Comparison of ENCODE assay signal across 2 cellular contexts in genomic region chr17:10013360-10014112, GRCh38.
A peak's percentile ranks its signal among the peaks of the same experiment; 100 is the strongest.
TF ChIP-seq lines count a peak whose summit lies in the region.

No MANE protein-coding gene starts in this region.

TF ChIP-seq in GM12878, 131 proteins besides CTCF, POLR2A, EP300 and RAD21 (continued from another document and continues in another):
- no peak for TF ChIP-seq JUND (IDR thresholded peaks at IDR 0.05; ENCODE audit: low read depth, low read length)
- no peak for TF ChIP-seq ZNF207 (IDR thresholded peaks at IDR 0.05; ENCODE audit: borderline replicate concordance)
- no peak for TF ChIP-seq CHD4 (IDR thresholded peaks at IDR 0.05)
- TF ChIP-seq, protein P1, sequence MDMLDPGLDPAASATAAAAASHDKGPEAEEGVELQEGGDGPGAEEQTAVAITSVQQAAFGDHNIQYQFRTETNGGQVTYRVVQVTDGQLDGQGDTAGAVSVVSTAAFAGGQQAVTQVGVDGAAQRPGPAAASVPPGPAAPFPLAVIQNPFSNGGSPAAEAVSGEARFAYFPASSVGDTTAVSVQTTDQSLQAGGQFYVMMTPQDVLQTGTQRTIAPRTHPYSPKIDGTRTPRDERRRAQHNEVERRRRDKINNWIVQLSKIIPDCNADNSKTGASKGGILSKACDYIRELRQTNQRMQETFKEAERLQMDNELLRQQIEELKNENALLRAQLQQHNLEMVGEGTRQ (IDR thresholded peaks at IDR 0.05; ENCODE audit: borderline replicate concordance, low read depth, low read length): no peak
- TF ChIP-seq ZNF274 (IDR thresholded peaks at IDR 0.05; ENCODE audit: insufficient read depth, insufficient read length): no peak
- 0 out of 2 replicates have a peak, but pooled peaks have one; percentile 55 for TF ChIP-seq TCF12 (IDR thresholded peaks at IDR 0.05; ENCODE audit: low read depth, low read length)
- TF ChIP-seq MEF2B (IDR thresholded peaks at IDR 0.05; ENCODE audit: partially characterized antibody, poor library complexity, severe bottlenecking): no peak
- TF ChIP-seq SMAD5 (IDR thresholded peaks at IDR 0.05; ENCODE audit: low read depth): no peak
- no peak for TF ChIP-seq YBX1 (IDR thresholded peaks at IDR 0.05)
- 0 out of 2 replicates have a peak, but pooled peaks have one; percentile 36 for TF ChIP-seq PAX5 (IDR thresholded peaks at IDR 0.05; ENCODE audit: borderline replicate concordance, low read depth, low read length)
- TF ChIP-seq MXI1 (IDR thresholded peaks at IDR 0.05; ENCODE audit: low read depth, low read length): 0 out of 2 replicates have a peak, but pooled peaks have one; percentile 21
- peak; percentile 31; the same call in 1 of the 2 replicates for TF ChIP-seq MTA2 (IDR thresholded peaks at IDR 0.05; ENCODE audit: low read depth)
- TF ChIP-seq RELA (IDR thresholded peaks at IDR 0.05; ENCODE audit: borderline replicate concordance, partially characterized antibody): no peak
- no peak for TF ChIP-seq CHD1 (IDR thresholded peaks at IDR 0.05; ENCODE audit: low read depth, low read length)
- TF ChIP-seq SIX5 (IDR thresholded peaks at IDR 0.05; ENCODE audit: low read depth, low read length, severe bottlenecking): no peak
- TF ChIP-seq TAF1 (IDR thresholded peaks at IDR 0.05; ENCODE audit: borderline replicate concordance, low read depth, low read length): no peak
- TF ChIP-seq MTA3 (IDR thresholded peaks at IDR 0.05; ENCODE audit: borderline replicate concordance, low read length): no peak
- no peak for TF ChIP-seq RB1 (IDR thresholded peaks at IDR 0.05; ENCODE audit: borderline replicate concordance)
- TF ChIP-seq KDM1A (IDR thresholded peaks at IDR 0.05; ENCODE audit: borderline replicate concordance): no peak
- no peak for TF ChIP-seq ETV6 (conservative IDR thresholded peaks at IDR 0.05 in 1 of 2, IDR thresholded peaks at IDR 0.05 in 1 of 2; ENCODE audit: borderline replicate concordance in 1 of 2, low read depth in 1 of 2)
- 0 out of 2 replicates have a peak, but pooled peaks have one; percentile 7 for TF ChIP-seq IRF4 (IDR thresholded peaks at IDR 0.05; ENCODE audit: low read depth, low read length)
- no peak for TF ChIP-seq FOS (IDR thresholded peaks at IDR 0.05; ENCODE audit: borderline replicate concordance, extremely low read depth, insufficient read length)
- TF ChIP-seq TCF7 (IDR thresholded peaks at IDR 0.05; ENCODE audit: borderline replicate concordance): no peak
- TF ChIP-seq FOXK2 (IDR thresholded peaks at IDR 0.05): no peak
- TF ChIP-seq ATF2 (IDR thresholded peaks at IDR 0.05; ENCODE audit: low read length): 0 out of 2 replicates have a peak, but pooled peaks have one; percentile 43
- peak; percentile 92 for TF ChIP-seq EED (IDR thresholded peaks at IDR 0.05; ENCODE audit: low read depth)
- no peak for TF ChIP-seq ATF3 (IDR thresholded peaks at IDR 0.05; ENCODE audit: borderline replicate concordance, extremely low read depth, low read depth, low read length)
- no peak for TF ChIP-seq SMC3 (IDR thresholded peaks at IDR 0.05; ENCODE audit: borderline replicate concordance, low read length)
- no peak for TF ChIP-seq KAT2A (conservative IDR thresholded peaks at IDR 0.05; ENCODE audit: control insufficient read depth, low read depth, low read length)
- 0 out of 2 replicates have a peak, but pooled peaks have one; percentile 29 for TF ChIP-seq MYB (IDR thresholded peaks at IDR 0.05; ENCODE audit: borderline replicate concordance, low read depth, low read length)
- no peak for TF ChIP-seq ZNF622 (IDR thresholded peaks at IDR 0.05)
- no peak for TF ChIP-seq ZBTB40 (IDR thresholded peaks at IDR 0.05; ENCODE audit: borderline replicate concordance)

TF ChIP-seq in WTC11, 78 proteins besides CTCF, POLR2A, EP300 and RAD21 (continued from another document):
- TF ChIP-seq, protein P2, sequence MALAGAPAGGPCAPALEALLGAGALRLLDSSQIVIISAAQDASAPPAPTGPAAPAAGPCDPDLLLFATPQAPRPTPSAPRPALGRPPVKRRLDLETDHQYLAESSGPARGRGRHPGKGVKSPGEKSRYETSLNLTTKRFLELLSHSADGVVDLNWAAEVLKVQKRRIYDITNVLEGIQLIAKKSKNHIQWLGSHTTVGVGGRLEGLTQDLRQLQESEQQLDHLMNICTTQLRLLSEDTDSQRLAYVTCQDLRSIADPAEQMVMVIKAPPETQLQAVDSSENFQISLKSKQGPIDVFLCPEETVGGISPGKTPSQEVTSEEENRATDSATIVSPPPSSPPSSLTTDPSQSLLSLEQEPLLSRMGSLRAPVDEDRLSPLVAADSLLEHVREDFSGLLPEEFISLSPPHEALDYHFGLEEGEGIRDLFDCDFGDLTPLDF (CRISPR knock-in tag; IDR thresholded peaks at IDR 0.05): no peak
- TF ChIP-seq, protein P3, sequence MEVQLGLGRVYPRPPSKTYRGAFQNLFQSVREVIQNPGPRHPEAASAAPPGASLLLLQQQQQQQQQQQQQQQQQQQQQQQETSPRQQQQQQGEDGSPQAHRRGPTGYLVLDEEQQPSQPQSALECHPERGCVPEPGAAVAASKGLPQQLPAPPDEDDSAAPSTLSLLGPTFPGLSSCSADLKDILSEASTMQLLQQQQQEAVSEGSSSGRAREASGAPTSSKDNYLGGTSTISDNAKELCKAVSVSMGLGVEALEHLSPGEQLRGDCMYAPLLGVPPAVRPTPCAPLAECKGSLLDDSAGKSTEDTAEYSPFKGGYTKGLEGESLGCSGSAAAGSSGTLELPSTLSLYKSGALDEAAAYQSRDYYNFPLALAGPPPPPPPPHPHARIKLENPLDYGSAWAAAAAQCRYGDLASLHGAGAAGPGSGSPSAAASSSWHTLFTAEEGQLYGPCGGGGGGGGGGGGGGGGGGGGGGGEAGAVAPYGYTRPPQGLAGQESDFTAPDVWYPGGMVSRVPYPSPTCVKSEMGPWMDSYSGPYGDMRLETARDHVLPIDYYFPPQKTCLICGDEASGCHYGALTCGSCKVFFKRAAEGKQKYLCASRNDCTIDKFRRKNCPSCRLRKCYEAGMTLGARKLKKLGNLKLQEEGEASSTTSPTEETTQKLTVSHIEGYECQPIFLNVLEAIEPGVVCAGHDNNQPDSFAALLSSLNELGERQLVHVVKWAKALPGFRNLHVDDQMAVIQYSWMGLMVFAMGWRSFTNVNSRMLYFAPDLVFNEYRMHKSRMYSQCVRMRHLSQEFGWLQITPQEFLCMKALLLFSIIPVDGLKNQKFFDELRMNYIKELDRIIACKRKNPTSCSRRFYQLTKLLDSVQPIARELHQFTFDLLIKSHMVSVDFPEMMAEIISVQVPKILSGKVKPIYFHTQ (CRISPR knock-in tag; IDR thresholded peaks at IDR 0.05): no peak
